Comparison of ENCODE assay signal across 6 cellular contexts in genomic region chrY:21287769-21288168, GRCh38.
"Had no signal": no experiment of that assay in that cellular context is flagged by ENCODE, and none has a peak within 500 bp of the region (broad histone marks: within the 10 kb centered on the region; RNA-seq: fewer than 3 reads in every experiment).

No MANE protein-coding gene starts in this region.

- DNase-seq: GM23248, H9, HCEC 1CT, IMR-90, KG1 had no signal

- H3K27ac Mint-ChIP-seq: H9 had no signal

- H3K4me1 Mint-ChIP-seq: H9 had no signal

- H3K4me3 Mint-ChIP-seq: H9 had no signal

- H3K27ac ChIP-seq: GM23248 had no signal

- H3K9me3 Mint-ChIP-seq: H9 had no signal

- ATAC-seq: K562 had no signal
